In genomic region chr1:170663011-170663410, GRCh38 we compare ENCODE assay signal across 13 cellular contexts. TPM values are rescaled to one million over a fixed set of nuclear protein-coding genes. Genes with fewer than 3 reads are reported as not detected.
A peak's percentile ranks its signal among the peaks of the same experiment; 100 is the strongest.
DNase-seq lines count a peak whose midpoint lies in the region; ATAC-seq and TF ChIP-seq lines count a peak whose summit lies in the region.
"Had no signal": no experiment of that assay in that cellular context is flagged by ENCODE, and none has a peak within 500 bp of the region (broad histone marks: within the 10 kb centered on the region; RNA-seq: fewer than 3 reads in every experiment).

No MANE protein-coding gene starts in this region.

- intact Hi-C loops in sigmoid colon (cut with DNase I), result no loop called here

- TF ChIP-seq POLR2A in sigmoid colon (IDR thresholded peaks at IDR 0.05), result no peak

- H3K36me3 ChIP-seq in adipocyte (ENCODE audit: control insufficient read depth, insufficient read depth, low read length, severe bottlenecking), result no peaks in the 10 kb centered on the region
- no peaks in the 10 kb centered on the region for H3K36me3 ChIP-seq in right atrium auricular region
- H3K36me3 ChIP-seq in sigmoid colon, result no peaks in the 10 kb centered on the region

- peaks cover 29% of the 10 kb centered on the region for H3K4me1 ChIP-seq in adipocyte (ENCODE audit: control insufficient read depth, insufficient read depth, low read length)
- H3K4me1 ChIP-seq in right atrium auricular region, result peaks cover 0 to 37% of the 10 kb centered on the region in 2 donors
- peaks cover 0 to 53% (median 43%) of the 10 kb centered on the region in 4 donors for H3K4me1 ChIP-seq in sigmoid colon

- no peak for TF ChIP-seq EP300 in sigmoid colon (IDR thresholded peaks at IDR 0.05)

- TF ChIP-seq CTCF in right atrium auricular region (IDR thresholded peaks at IDR 0.05) (no peak), sigmoid colon (IDR thresholded peaks at IDR 0.05) (no peak)

- H3K9ac ChIP-seq in adipocyte (ENCODE audit: low read length), result peak overlapping the region; percentile 99

- H3K9me3 ChIP-seq in adipocyte (ENCODE audit: control insufficient read depth, low read length) (no peaks in the 10 kb centered on the region), right atrium auricular region (no peaks in the 10 kb centered on the region), sigmoid colon (no peaks in the 10 kb centered on the region)

- DNase-seq in adipocyte (ENCODE audit: low read depth) (peak; percentile 81), right atrium auricular region (ENCODE audit: low spot score) (no peak), sigmoid colon (no peak), NOMO-1 (lab: John Stamatoyannopoulos, UW; ENCODE audit: unreplicated experiment in 2 of 2) (no peak)
- DNase-seq in stimulated activated CD4-positive, alpha-beta T cell treated with anti-CD3 and anti-CD28 coated beads, Interleukin-4, amount 100 ng/mL, for 4 hours, result no peak
- DNase-seq: activated CD8-positive, alpha-beta memory T cell treated with anti-CD3 and anti-CD28 coated beads for 24 hours; central memory CD4-positive, alpha-beta T cell; DMS153; Kasumi-1 had no signal

- H3K27me3 ChIP-seq in adipocyte (replicated peaks; ENCODE audit: control insufficient read depth, insufficient read depth, low read length) (no peaks in the 10 kb centered on the region), right atrium auricular region (peaks cover 0 to 9% of the 10 kb centered on the region in 2 donors), sigmoid colon (peaks cover 27 to 92% (median 79%) of the 10 kb centered on the region in 3 donors)

- WGBS in sigmoid colon, 2 donors, result 3 to 7% methylated on average over 3 of the region's 3 CpGs

- H3K27ac ChIP-seq in right atrium auricular region, result peak overlapping the region; percentile 86 to 89
- peak overlapping the region; percentile 0 to 75 (median 62) for H3K27ac ChIP-seq in sigmoid colon

- no peak for ATAC-seq in GM19395 (IDR thresholded peaks at IDR 0.05; ENCODE audit: unreplicated experiment)
- no peak for ATAC-seq in GM21723 (IDR thresholded peaks at IDR 0.05; ENCODE audit: unreplicated experiment)
- ATAC-seq: left lobe of liver had no signal

- H3K4me3 ChIP-seq in GM08714 (ENCODE audit: low read length), result peak overlapping the region; percentile 57
- peak overlapping the region; percentile 90 for H3K4me3 ChIP-seq in adipocyte (ENCODE audit: low read length)
- peak overlapping the region; percentile 62 to 63 for H3K4me3 ChIP-seq in right atrium auricular region
- peak overlapping the region; percentile 12 to 56 (median 44) for H3K4me3 ChIP-seq in sigmoid colon

RNA-seq across cellular contexts. Expression of gene PRRX1, which starts 0.9 kb away (rescaled TPM):
- total RNA-seq in right atrium auricular region (10 to 100 TPM; 23.9 to 55.1 TPM), sigmoid colon (10 to 100 TPM in 1 of 4 donors, 1 to 10 TPM in 3; 4.3 to 16.6 (median 8.9) TPM)
- polyA plus RNA-seq in sigmoid colon, result 1 to 10 TPM in 2 of 3 donors, under 1 TPM in 1; 0.46 to 7.9 (median 3.0) TPM
